Comparison of ENCODE assay signal across 1 cellular context in the genomic region with DNA sequence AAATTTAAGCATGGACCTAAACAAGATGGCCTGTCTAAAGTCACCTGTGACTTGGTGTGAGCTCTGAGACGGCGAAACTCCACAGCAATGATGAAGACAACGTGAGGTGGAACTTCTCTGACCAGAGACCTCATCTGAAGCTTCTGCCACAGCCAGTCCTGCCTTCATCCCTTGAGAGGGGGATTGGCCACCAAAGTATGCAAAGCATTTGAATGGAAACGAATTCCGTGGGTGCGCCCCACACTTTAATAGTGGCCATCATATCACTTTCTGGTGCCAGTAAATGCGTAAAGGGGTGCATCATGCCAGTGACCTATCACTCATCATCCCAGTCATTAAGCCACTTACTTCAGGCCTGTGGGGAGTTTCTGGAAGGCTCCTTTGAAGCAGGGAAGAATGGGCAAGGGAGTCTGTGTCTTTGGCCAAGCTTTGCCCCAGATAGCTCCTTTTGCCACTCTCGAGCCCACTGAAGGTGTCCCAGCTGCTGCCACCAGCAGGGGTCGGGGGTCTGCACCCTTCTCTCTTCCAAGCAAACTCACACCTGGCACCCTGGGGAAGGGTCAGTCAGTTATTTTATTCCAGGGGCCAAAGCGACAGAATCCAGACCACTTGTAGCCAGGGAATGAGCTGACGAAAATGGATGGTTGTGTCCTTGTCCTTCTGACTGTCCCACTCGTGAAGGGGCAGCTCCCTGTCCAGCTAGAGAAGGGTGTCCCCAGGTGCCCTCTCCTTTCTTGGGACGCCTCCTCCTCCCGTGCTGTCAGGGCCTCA.
TF ChIP-seq lines count a peak whose summit lies in the region.

No MANE protein-coding gene starts in this region.

TF ChIP-seq in IMR-90, 13 proteins besides CTCF, POLR2A, EP300 and RAD21 (continued from another document):
- TF ChIP-seq MAZ (IDR thresholded peaks at IDR 0.05; ENCODE audit: borderline replicate concordance, low read depth, low read length) (no peak), MXI1 (IDR thresholded peaks at IDR 0.05; ENCODE audit: borderline replicate concordance, low read depth, low read length) (no peak)
